Comparison of ENCODE assay signal across 8 cellular contexts in the genomic region with DNA sequence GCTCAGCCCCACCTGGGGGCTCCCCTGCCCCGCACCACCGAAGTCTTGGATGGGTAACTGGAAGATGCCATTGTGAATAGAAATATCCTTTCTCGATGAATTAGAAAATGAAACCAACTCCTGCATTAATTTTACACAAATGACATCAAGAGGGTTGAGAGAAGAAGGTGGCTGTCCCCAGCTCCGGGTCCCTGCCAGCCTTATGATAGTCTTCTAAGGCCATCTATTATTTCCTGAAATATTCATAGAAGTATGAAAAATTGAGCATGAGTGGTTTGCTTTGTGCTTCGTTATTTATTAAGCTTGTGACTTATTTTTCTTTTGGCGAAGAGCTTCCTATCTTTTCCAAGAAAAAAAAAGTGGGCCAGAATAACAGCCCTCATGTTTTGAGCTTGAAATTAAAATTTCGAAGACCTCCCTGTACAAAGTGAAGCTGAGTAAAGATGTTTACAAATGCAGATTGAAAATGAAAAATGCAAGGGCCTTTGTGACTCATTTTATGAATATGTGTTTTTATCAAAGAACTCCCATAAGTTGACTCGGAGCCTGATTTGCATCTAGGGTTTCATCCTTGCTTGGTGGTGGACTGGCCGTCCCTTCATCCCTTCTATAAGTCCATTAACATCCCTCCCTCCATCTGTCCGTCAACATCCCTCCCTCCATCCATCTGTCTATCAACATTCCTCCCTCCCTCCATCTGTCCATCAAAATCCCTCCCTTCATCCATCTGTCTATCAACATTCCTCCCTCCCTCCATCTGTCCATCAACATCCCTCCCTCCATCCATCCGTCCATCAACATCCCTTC. TPM values are rescaled to one million over a fixed set of nuclear protein-coding genes. Genes with fewer than 3 reads are reported as not detected.
DNase-seq lines count a peak whose midpoint lies in the region; TF ChIP-seq lines count a peak whose summit lies in the region.

No MANE protein-coding gene starts in this region.

- H3K27ac Mint-ChIP-seq in HFFc6: peak overlapping the region; percentile 16; the same call in 1 of the 2 replicates
- H3K27ac Mint-ChIP-seq in activated CD4-positive, alpha-beta memory T cell treated with anti-CD3 and anti-CD28 coated beads for 36 hours: peak overlapping the region; percentile 79

- H3K27me3 ChIP-seq in suprapubic skin (peaks cover 26% of the 10 kb centered on the region), BE2C (peaks cover 10% of the 10 kb centered on the region)

- TF ChIP-seq CTCF in GM10266 (IDR thresholded peaks at IDR 0.05; ENCODE audit: control insufficient read depth, insufficient read depth, low read depth, missing control alignments) (no peak), HFFc6 (IDR thresholded peaks at IDR 0.05) (no peak), suprapubic skin (IDR thresholded peaks at IDR 0.05) (no peak), BE2C (IDR thresholded peaks at IDR 0.05; ENCODE audit: low read depth, low read length) (no peak)

- H3K4me1 ChIP-seq in suprapubic skin: peaks cover 22% of the 10 kb centered on the region
- H3K4me1 ChIP-seq in BE2C: no peaks in the 10 kb centered on the region

- H3K27me3 Mint-ChIP-seq in HFFc6 (ENCODE audit: insufficient read depth): peaks cover 26% of the 10 kb centered on the region
- peaks cover 9% of the 10 kb centered on the region for H3K27me3 Mint-ChIP-seq in activated CD4-positive, alpha-beta memory T cell treated with anti-CD3 and anti-CD28 coated beads for 36 hours

- H3K27ac ChIP-seq in suprapubic skin: no peak overlapping the region

- TF ChIP-seq POLR2A in suprapubic skin (IDR thresholded peaks at IDR 0.05): no peak

- CTCF ChIA-PET in activated CD4-positive, alpha-beta memory T cell treated with anti-CD3 and anti-CD28 coated beads for 36 hours (lab: Charles Lee): interaction anchor here (1.4 kb wide), 1 partner anchor 23 kb away, joined by 4 read pairs; no protein-coding TSS in a partner anchor

- no peak for TF ChIP-seq EP300 in suprapubic skin (IDR thresholded peaks at IDR 0.05)

- H3K4me1 Mint-ChIP-seq in HFFc6 (ENCODE audit: low read depth): peaks cover 13% of the 10 kb centered on the region
- H3K4me1 Mint-ChIP-seq in activated CD4-positive, alpha-beta memory T cell treated with anti-CD3 and anti-CD28 coated beads for 36 hours (ENCODE audit: low read depth): peaks cover 18% of the 10 kb centered on the region

- no peaks in the 10 kb centered on the region for H3K9me3 ChIP-seq in suprapubic skin
- H3K9me3 ChIP-seq in BE2C: no peaks in the 10 kb centered on the region

- H3K4me3 Mint-ChIP-seq in HFFc6: peak overlapping the region; percentile 95
- H3K4me3 Mint-ChIP-seq in activated CD4-positive, alpha-beta memory T cell treated with anti-CD3 and anti-CD28 coated beads for 36 hours: peak overlapping the region; percentile 74

- DNase-seq in GM10266 (ENCODE audit: extremely low spot score) (peak; percentile 59), HFFc6 (peak; percentile 31), iris pigment epithelial cell (ENCODE audit: low read depth) (peak; percentile 59), suprapubic skin (ENCODE audit: low spot score in 2 of 2) (no peak), SK-N-DZ (ENCODE audit: low spot score) (no peak), BE2C (no peak)
- DNase-seq in activated CD4-positive, alpha-beta memory T cell treated with anti-CD3 and anti-CD28 coated beads for 36 hours: peak; percentile 24
- DNase-seq in stimulated activated CD4-positive, alpha-beta T cell treated with anti-CD3 and anti-CD28 coated beads, Interleukin-15, amount 100 ng/mL, for 24 hours: no peak

- H3K36me3 Mint-ChIP-seq in HFFc6 (ENCODE audit: low read depth): no peaks in the 10 kb centered on the region; the same call in 1 of the 2 replicates
- no peaks in the 10 kb centered on the region for H3K36me3 Mint-ChIP-seq in activated CD4-positive, alpha-beta memory T cell treated with anti-CD3 and anti-CD28 coated beads for 36 hours

- intact Hi-C loops in activated CD4-positive, alpha-beta memory T cell treated with anti-CD3 and anti-CD28 coated beads for 36 hours (cut with micrococcal nuclease): loop anchor here (2.0 to 5.0 kb wide), 3 partner anchors 20 to 294 kb away; partner anchors contain the start of gene CFAP46

- POLR2A ChIA-PET in activated CD4-positive, alpha-beta memory T cell treated with anti-CD3 and anti-CD28 coated beads for 36 hours (lab: Charles Lee): interaction anchor here (0.6 kb wide), 1 partner anchor 18 kb away, joined by 3 read pairs; no protein-coding TSS in a partner anchor

- H3K36me3 ChIP-seq in suprapubic skin (no peaks in the 10 kb centered on the region), BE2C (no peaks in the 10 kb centered on the region)

- no peaks in the 10 kb centered on the region for H3K9me3 Mint-ChIP-seq in HFFc6
- no peaks in the 10 kb centered on the region for H3K9me3 Mint-ChIP-seq in activated CD4-positive, alpha-beta memory T cell treated with anti-CD3 and anti-CD28 coated beads for 36 hours

- 39% methylated on average over 11 of the region's 11 CpGs for WGBS in suprapubic skin

- H3K4me3 ChIP-seq in suprapubic skin: peak overlapping the region; percentile 62
- H3K4me3 ChIP-seq in BE2C (ENCODE audit: low read depth, low read length): no peak overlapping the region

RNA-seq across cellular contexts. Expression of gene CFAP46, which starts 20.5 kb away (rescaled TPM):
- 1 to 10 TPM in 2 of 6 experiments, under 1 TPM in 3, not detected in 1; 0.31 to 1.4 (median 0.32) TPM for total RNA-seq in HFFc6 (2021; fragmentation: NEBNext Ultra II Directional; extraction: Animal tissue kit (Norgen Biotek cat#: 25700))
- under 1 TPM in 1 of 2 experiments, not detected in 1; 0.07 TPM for total RNA-seq in activated CD4-positive, alpha-beta memory T cell treated with anti-CD3 and anti-CD28 coated beads for 36 hours
- total RNA-seq in suprapubic skin: under 1 TPM in 2 of 4 donors, not detected in 2; 0.11 to 0.21 TPM
- polyA plus RNA-seq in SK-N-DZ (2014; cell fraction: cytosol; rRNA removed): 0.02 and 0.08 TPM in 2 replicates
- not detected in 2 replicates for polyA plus RNA-seq in SK-N-DZ (2014; cell fraction: nucleus; rRNA removed)
- polyA plus RNA-seq in BE2C (2012; ENCODE audit: insufficient read depth, insufficient read length, low read depth): not detected

Comparison
In these comparisons a context has a peak if more than half of its experiments do, and no peak if none do; other contexts are left out.
1. DNase-seq: peak in GM10266 (single experiment), HFFc6 (single experiment), activated CD4-positive, alpha-beta memory T cell treated with anti-CD3 and anti-CD28 coated beads for 36 hours (single experiment) and iris pigment epithelial cell (single experiment); none in suprapubic skin (0 of 2), SK-N-DZ (single experiment), stimulated activated CD4-positive, alpha-beta T cell treated with anti-CD3 and anti-CD28 coated beads, Interleukin-15, amount 100 ng/mL, for 24 hours (single experiment) and BE2C (single experiment).